14 cellular contexts compared by ENCODE assay signal in genomic region chr10:94314913-94315545, GRCh38. TPM values are rescaled to one million over a fixed set of nuclear protein-coding genes. Genes with fewer than 3 reads are reported as not detected.
A peak's percentile ranks its signal among the peaks of the same experiment; 100 is the strongest.
DNase-seq lines count a peak whose midpoint lies in the region; ATAC-seq, FAIRE-seq and TF ChIP-seq lines count a peak whose summit lies in the region.
"Had no signal": no experiment of that assay in that cellular context is flagged by ENCODE, and none has a peak within 500 bp of the region (broad histone marks: within the 10 kb centered on the region; RNA-seq: fewer than 3 reads in every experiment).

No MANE protein-coding gene starts in this region.

- no peaks in the 10 kb centered on the region for H3K36me3 Mint-ChIP-seq in GM23338 (ENCODE audit: low read depth)

- H3K9me3 ChIP-seq in A549 (no peaks in the 10 kb centered on the region), K562 (replicated peaks; ENCODE audit: control insufficient read depth, insufficient read depth, low read depth, low read length) (no peaks in the 10 kb centered on the region)
- H3K9me3 ChIP-seq: psoas muscle had no signal

- no peak overlapping the region for H3K4me2 ChIP-seq in A549
- no peak overlapping the region for H3K4me2 ChIP-seq in GM23338
- H3K4me2 ChIP-seq in K562 (ENCODE audit: insufficient read depth, low read length): no peak overlapping the region

- POLR2A ChIA-PET in A549 (lab: Yijun Ruan, JAX) (no interaction called here), K562 (lab: Yijun Ruan, JAX) (no interaction called here)

- TF ChIP-seq POLR2A in A549 (IDR thresholded peaks at IDR 0.05; ENCODE audit: low read length) (no peak), K562 (conservative IDR thresholded peaks at IDR 0.05) (no peak)

- no peaks in the 10 kb centered on the region for H3F3A ChIP-seq in GM23338 (replicated peaks; ENCODE audit: low read depth)

- no peak overlapping the region for H3K4me3 Mint-ChIP-seq in GM23338
- H3K4me3 Mint-ChIP-seq: activated CD4-positive, alpha-beta T cell treated with anti-CD3 and anti-CD28 coated beads, Interleukin-2, amount 10 ng/mL, durations not matched to agents 24 days and 14 days had no signal

- BruUV-seq in K562 (replicated peaks; lab: Mats Ljungman, UMichigan): no TSS peak

- H3K36me3 ChIP-seq in GM23338 (ENCODE audit: insufficient read depth): no peaks in the 10 kb centered on the region
- H3K36me3 ChIP-seq in K562 (ENCODE audit: control insufficient read depth, insufficient read depth, low read length): no peaks in the 10 kb centered on the region

- peaks cover 2% of the 10 kb centered on the region for H3K27me3 Mint-ChIP-seq in GM23338 (ENCODE audit: insufficient read depth, low read depth, poor library complexity)

- no peaks in the 10 kb centered on the region for H3K4me1 Mint-ChIP-seq in GM23338

- no peaks in the 10 kb centered on the region for H3K9me3 Mint-ChIP-seq in GM23338
- H3K9me3 Mint-ChIP-seq: activated CD4-positive, alpha-beta T cell treated with anti-CD3 and anti-CD28 coated beads, Interleukin-2, amount 10 ng/mL, durations not matched to agents 24 days and 14 days had no signal

- no peak overlapping the region for H3K27ac Mint-ChIP-seq in GM23338
- H3K27ac Mint-ChIP-seq: activated CD4-positive, alpha-beta T cell treated with anti-CD3 and anti-CD28 coated beads, Interleukin-2, amount 10 ng/mL, durations not matched to agents 24 days and 14 days had no signal

- H3K9ac ChIP-seq in K562 (ENCODE audit: insufficient read depth in 1 of 2, low read depth in 2 of 2, low read length in 2 of 2): no peak overlapping the region

- TF ChIP-seq EP300 in A549 (IDR thresholded peaks at IDR 0.05) (no peak), K562 (IDR thresholded peaks at IDR 0.05; ENCODE audit: low read length) (no peak)

- CTCF ChIA-PET in A549 (lab: Yijun Ruan, JAX) (interaction anchor here (0.6 to 1.4 kb wide), 8 partner anchors 9 to 619 kb away, joined by 3 to 7 read pairs (median 4); no protein-coding TSS in a partner anchor), K562 (lab: Yijun Ruan, JAX; ENCODE audit: low intra/inter-chr PET ratio) (interaction anchor here (0.7 kb wide), 1 partner anchor 818 kb away, joined by 3 read pairs; no protein-coding TSS in a partner anchor)

- TF ChIP-seq CTCF in A549 (IDR thresholded peaks at IDR 0.05) (no peak; the same call in 2 of the 3 replicates), GM23338 (conservative IDR thresholded peaks at IDR 0.05; ENCODE audit: low read depth in 2 of 2) (peak; percentile 14 to 37; a peak in 3 of 4 replicates), K562 (IDR thresholded peaks at IDR 0.05 in 2 of 3, conservative IDR thresholded peaks at IDR 0.05 in 1 of 3; ENCODE audit: insufficient read depth in 2 of 3, low read depth in 1 of 3, low read length in 3 of 3) (no peak)

- no peak for FAIRE-seq in A549 (lab: Jason Lieb, UNC)
- FAIRE-seq in K562 (lab: Jason Lieb, UNC): no peak
- FAIRE-seq: bronchial epithelial cell had no signal

- H3K27me3 ChIP-seq in GM23338 (ENCODE audit: insufficient read depth): no peaks in the 10 kb centered on the region
- H3K27me3 ChIP-seq in K562 (ENCODE audit: control insufficient read depth in 2 of 2, insufficient read depth in 2 of 2, low read length in 2 of 2): no peaks in the 10 kb centered on the region

- H3K27ac ChIP-seq in A549 (no peak overlapping the region), GM23338 (ENCODE audit: low read depth) (no peak overlapping the region), K562 (ENCODE audit: extremely low read depth, low read depth, low read length) (no peak overlapping the region)

- no peaks in the 10 kb centered on the region for H3K79me2 ChIP-seq in GM23338 (replicated peaks; ENCODE audit: insufficient read depth)
- no peaks in the 10 kb centered on the region for H3K79me2 ChIP-seq in K562 (ENCODE audit: control insufficient read depth, insufficient read depth, low read length)

- in situ Hi-C loops in K562 (cut with MboI): no loop called here

- peak; percentile 45 to 57; a peak in 4 of 6 replicates for ATAC-seq in A549
- ATAC-seq in GM23338: peak; percentile 67
- peak; percentile 64; the same call in 2 of the 3 replicates for ATAC-seq in K562
- no peak for ATAC-seq in HG02763 (IDR thresholded peaks at IDR 0.05; ENCODE audit: unreplicated experiment)
- ATAC-seq: psoas muscle had no signal

- TF ChIP-seq RAD21 in A549 (conservative IDR thresholded peaks at IDR 0.05 in 1 of 2, IDR thresholded peaks at IDR 0.05 in 1 of 2) (no peak), K562 (CRISPR knock-in tag; conservative IDR thresholded peaks at IDR 0.05 in 1 of 2, IDR thresholded peaks at IDR 0.05 in 1 of 2) (no peak)

- DNase-seq in A549 (ENCODE audit: low read depth in 1 of 2, low spot score in 1 of 2) (no peak), GM23338 (ENCODE audit: low spot score) (peak; percentile 32), K562 (ENCODE audit: extremely low read depth in 1 of 4, low spot score in 3 of 4) (no peak), iPS-NIHi11 (ENCODE audit: low spot score) (peak; percentile 23), NCI-H1436 (lab: John Stamatoyannopoulos, UW) (no peak), NCI-H748 (lab: John Stamatoyannopoulos, UW; ENCODE audit: unreplicated experiment) (no peak), NCI-H1694 (lab: John Stamatoyannopoulos, UW) (no peak)
- DNase-seq: activated CD4-positive, alpha-beta T cell treated with anti-CD3 and anti-CD28 coated beads, Interleukin-2, amount 10 ng/mL, durations not matched to agents 24 days and 14 days; AML-193; KG1; psoas muscle; stimulated activated naive CD4-positive, alpha-beta T cell treated with Interleukin-2 at 50 U/mL for 16 hours had no signal

- no peak overlapping the region for H3K4me3 ChIP-seq in A549
- no peak overlapping the region for H3K4me3 ChIP-seq in GM23338
- no peak overlapping the region for H3K4me3 ChIP-seq in K562
- H3K4me3 ChIP-seq: psoas muscle had no signal

- intact Hi-C loops in K562 (cut with micrococcal nuclease): loop anchor here (10.0 kb wide), 1 partner anchor 490 kb away; no protein-coding TSS in a partner anchor

- H4K20me1 ChIP-seq in GM23338 (replicated peaks; ENCODE audit: insufficient read depth): no peaks in the 10 kb centered on the region
- no peaks in the 10 kb centered on the region for H4K20me1 ChIP-seq in K562 (replicated peaks; ENCODE audit: control insufficient read depth, insufficient read depth, low read length)

- H3K9me2 ChIP-seq in GM23338 (ENCODE audit: insufficient read depth): peaks cover 6% of the 10 kb centered on the region; the same call in 1 of the 2 replicates

- H3K4me1 ChIP-seq in A549: no peaks in the 10 kb centered on the region
- no peaks in the 10 kb centered on the region for H3K4me1 ChIP-seq in GM23338 (ENCODE audit: insufficient read depth)
- no peaks in the 10 kb centered on the region for H3K4me1 ChIP-seq in K562 (replicated peaks in 1 of 2; ENCODE audit: control insufficient read depth in 2 of 2, insufficient read depth in 2 of 2, low read length in 2 of 2)
- H3K4me1 ChIP-seq: psoas muscle had no signal

- H3K9me1 ChIP-seq in K562 (ENCODE audit: control insufficient read depth, insufficient read depth, low read length): no peaks in the 10 kb centered on the region

- H2AFZ ChIP-seq in GM23338 (no peak overlapping the region), K562 (ENCODE audit: low read depth, low read length) (no peak overlapping the region)

- 91% methylated on average over 6 of the region's 6 CpGs for WGBS in A549 (ENCODE audit: missing lambda C conversion rate)
- 57% methylated on average over 5 of the region's 6 CpGs for WGBS in K562 (ENCODE audit: insufficient coverage, low coverage, missing lambda C conversion rate)

TF ChIP-seq in A549, 52 proteins besides CTCF, POLR2A, EP300 and RAD21 (continues in another document):
- TF ChIP-seq MAFK (IDR thresholded peaks at IDR 0.05; ENCODE audit: partially characterized antibody): no peak

TF ChIP-seq in GM23338, 12 proteins besides CTCF, POLR2A, EP300 and RAD21:
- no peak for TF ChIP-seq EZH2 (IDR thresholded peaks at IDR 0.05; ENCODE audit: low read depth, unreplicated experiment)

TF ChIP-seq in K562, 482 proteins besides CTCF, POLR2A, EP300 and RAD21:
- no peak for TF ChIP-seq RUNX1 (IDR thresholded peaks at IDR 0.05; ENCODE audit: low read depth)

RNA-seq across cellular contexts. Expression of gene NOC3L, which starts 47.7 kb away (rescaled TPM):
- polyA plus RNA-seq in A549 (2011; rRNA removed): 30.9 and 41.9 TPM in 2 replicates
- 6.4 and 6.7 TPM in 2 replicates for polyA plus RNA-seq in A549 (2012; cell fraction: cytosol; rRNA removed)
- polyA plus RNA-seq in A549 (2012; cell fraction: nucleus; rRNA removed): 6.5 and 8.1 TPM in 2 replicates
- 21.7 to 29.0 TPM (median 23.1 TPM) in 3 replicates for polyA plus RNA-seq in A549 (2017; fragmentation: RNase III; extraction: RNeasy Plus Mini Kit Qiagen cat#74134 plus additional on column Dnase treatment)
- 16.2 and 18.5 TPM in 2 replicates for polyA minus RNA-seq in A549 (2011; rRNA and poly(A)+ RNA removed)
- total RNA-seq in GM23338 (2014; rRNA removed; shearing (Covaris generic)): 43.1 and 49.7 TPM in 2 replicates
- 53.1 and 62.1 TPM in 2 replicates for polyA plus RNA-seq in GM23338 (2016; fragmentation: Nextera tagmentation; extraction: Ambion mirVana)
- total RNA-seq in K562 (2011; cell fraction: chromatin; rRNA removed; ENCODE audit: low replicate concordance): 27.7 and 80.4 TPM in 2 replicates
- total RNA-seq in K562 (2011; cell fraction: nucleolus; rRNA removed): 11.7 and 12.0 TPM in 2 replicates
- total RNA-seq in K562 (2011; cell fraction: nucleoplasm; rRNA removed): 27.5 and 29.0 TPM in 2 replicates
- total RNA-seq in K562 (2014; rRNA removed): 27.8 and 30.6 TPM in 2 replicates
- 57.6 and 64.0 TPM in 2 replicates for total RNA-seq in K562 (2014; rRNA removed; fragmentation: Illumina TruSeq; extraction: Trizol)
- 44.6 and 47.5 TPM in 2 replicates for total RNA-seq in K562 (2015; rRNA removed; fragmentation: Illumina TruSeq; extraction: Trizol)
- 24.7 and 30.8 TPM in 2 replicates for total RNA-seq in K562 (2021)
- polyA plus RNA-seq in K562 (2011; rRNA removed): 20.1 and 29.5 TPM in 2 replicates
- 5.2 and 8.7 TPM in 2 replicates for polyA plus RNA-seq in K562 (2011; cell fraction: cytosol; rRNA removed)
- 13.4 and 19.0 TPM in 2 replicates for polyA plus RNA-seq in K562 (2011; cell fraction: nucleus; rRNA removed)
- polyA plus RNA-seq in K562 (2012): 10.6 and 19.7 TPM in 2 replicates
- 23.4 and 32.6 TPM in 2 replicates for polyA plus RNA-seq in K562 (2014; fragmentation: Illumina TruSeq; extraction: Trizol)
- 10 to 100 TPM; 36.0 to 41.4 TPM for polyA plus RNA-seq in K562 (2014; fragmentation: Nextera tagmentation; extraction: Ambion mirVana)
- 19.5 and 23.8 TPM in 2 replicates for polyA plus RNA-seq in K562 (2014; rRNA removed)
- 41.2 and 43.3 TPM in 2 replicates for polyA minus RNA-seq in K562 (2011; rRNA and poly(A)+ RNA removed)
- 8.9 and 17.8 TPM in 2 replicates for polyA minus RNA-seq in K562 (2011; cell fraction: cytosol; rRNA and poly(A)+ RNA removed)
- polyA minus RNA-seq in K562 (2011; cell fraction: nucleus; rRNA and poly(A)+ RNA removed): 15.6 and 25.2 TPM in 2 replicates

Comparison
In these comparisons a context has a peak if more than half of its experiments do, and no peak if none do; other contexts are left out.
1. DNase-seq: peak in GM23338 (single experiment) and iPS-NIHi11 (single experiment); none in A549 (0 of 2), K562 (0 of 4), NCI-H1436 (single experiment), NCI-H748 (single experiment) and NCI-H1694 (single experiment).
2. CTCF ChIP-seq: peak in GM23338 (2 of 2); none in A549 (single experiment) and K562 (0 of 3).